Comparison of ENCODE assay signal across 8 cellular contexts in genomic region chr18:23422751-23423418, GRCh38. TPM values are rescaled to one million over a fixed set of nuclear protein-coding genes. Genes with fewer than 3 reads are reported as not detected.
DNase-seq lines count a peak whose midpoint lies in the region; ATAC-seq and TF ChIP-seq lines count a peak whose summit lies in the region.

No MANE protein-coding gene starts in this region.

- no peak overlapping the region for H3K4me3 ChIP-seq in BE2C (ENCODE audit: low read depth, low read length)
- no peak overlapping the region for H3K4me3 ChIP-seq in colonic mucosa

- DNase-seq in BE2C (peak; percentile 71), NCI-H446 treated with DMSO at 0.1 percent for 48 hours (lab: John Stamatoyannopoulos, UW) (peak; percentile 28), colonic mucosa (peak; percentile 77), omental fat pad (ENCODE audit: low spot score) (peak; percentile 32), OCI-M2 (lab: John Stamatoyannopoulos, UW; ENCODE audit: unreplicated experiment) (no peak), NCI-H146 treated with DMSO at 0.1 percent for 48 hours (lab: John Stamatoyannopoulos, UW; ENCODE audit: unreplicated experiment) (no peak)

- intact Hi-C loops in colonic mucosa (cut with DNase I) = no loop called here

- ATAC-seq in GM18873 (IDR thresholded peaks at IDR 0.05; ENCODE audit: low FRiP score, unreplicated experiment) (peak; percentile 93), HG02981 (IDR thresholded peaks at IDR 0.05; ENCODE audit: unreplicated experiment) (peak; percentile 92), omental fat pad (ENCODE audit: low FRiP score) (peak; percentile 54)

- H3K36me3 ChIP-seq in BE2C (no peaks in the 10 kb centered on the region), colonic mucosa (no peaks in the 10 kb centered on the region)

- H3K4me1 ChIP-seq in BE2C = no peaks in the 10 kb centered on the region
- no peaks in the 10 kb centered on the region for H3K4me1 ChIP-seq in colonic mucosa

- TF ChIP-seq CTCF in BE2C (IDR thresholded peaks at IDR 0.05; ENCODE audit: low read depth, low read length) = no peak
- no peak for TF ChIP-seq CTCF in colonic mucosa (IDR thresholded peaks at IDR 0.05)
- TF ChIP-seq CTCF in omental fat pad (IDR thresholded peaks at IDR 0.05) = no peak

- H3K9me3 ChIP-seq in BE2C = no peaks in the 10 kb centered on the region
- no peaks in the 10 kb centered on the region for H3K9me3 ChIP-seq in colonic mucosa

- no peak overlapping the region for H3K9ac ChIP-seq in colonic mucosa (ENCODE audit: low read depth in 2 of 2, low read length in 2 of 2)

- peak overlapping the region; percentile 24 for H3K27ac ChIP-seq in colonic mucosa

- H3K27me3 ChIP-seq in BE2C (no peaks in the 10 kb centered on the region), colonic mucosa (no peaks in the 10 kb centered on the region)

RNA-seq across cellular contexts. Expression of gene RIOK3, which starts 30.2 kb away (rescaled TPM):
- polyA plus RNA-seq in BE2C (2012; ENCODE audit: insufficient read depth, insufficient read length, low read depth) = 30.3 TPM
- 100 to 1,000 TPM in 1 of 2 donors, 10 to 100 TPM in 1; 76.6 to 165 TPM for total RNA-seq in colonic mucosa
- total RNA-seq in omental fat pad = 10 to 100 TPM; 45.3 to 88.1 (median 65.3) TPM

Comparison
In these comparisons a context has a peak if more than half of its experiments do, and no peak if none do; other contexts are left out.
1. DNase-seq: peak in BE2C (single experiment), NCI-H446 treated with DMSO at 0.1 percent for 48 hours (single experiment), colonic mucosa (single experiment) and omental fat pad (single experiment); none in OCI-M2 (single experiment) and NCI-H146 treated with DMSO at 0.1 percent for 48 hours (single experiment).
2. Peak in every context shown above with its lines, with median percentiles within 50 percentile points of each other: ATAC-seq.